In genomic region chr6:144568241-144568640, GRCh38 we compare ENCODE assay signal across 1 cellular context.
TF ChIP-seq lines count a peak whose summit lies in the region.

No MANE protein-coding gene starts in this region.

TF ChIP-seq in WTC11, 78 proteins besides CTCF, POLR2A, EP300 and RAD21 (continued from another document):
- TF ChIP-seq ETV6 (CRISPR knock-in tag; IDR thresholded peaks at IDR 0.05): no peak
